Comparison of ENCODE assay signal across 1 cellular context in the genomic region with DNA sequence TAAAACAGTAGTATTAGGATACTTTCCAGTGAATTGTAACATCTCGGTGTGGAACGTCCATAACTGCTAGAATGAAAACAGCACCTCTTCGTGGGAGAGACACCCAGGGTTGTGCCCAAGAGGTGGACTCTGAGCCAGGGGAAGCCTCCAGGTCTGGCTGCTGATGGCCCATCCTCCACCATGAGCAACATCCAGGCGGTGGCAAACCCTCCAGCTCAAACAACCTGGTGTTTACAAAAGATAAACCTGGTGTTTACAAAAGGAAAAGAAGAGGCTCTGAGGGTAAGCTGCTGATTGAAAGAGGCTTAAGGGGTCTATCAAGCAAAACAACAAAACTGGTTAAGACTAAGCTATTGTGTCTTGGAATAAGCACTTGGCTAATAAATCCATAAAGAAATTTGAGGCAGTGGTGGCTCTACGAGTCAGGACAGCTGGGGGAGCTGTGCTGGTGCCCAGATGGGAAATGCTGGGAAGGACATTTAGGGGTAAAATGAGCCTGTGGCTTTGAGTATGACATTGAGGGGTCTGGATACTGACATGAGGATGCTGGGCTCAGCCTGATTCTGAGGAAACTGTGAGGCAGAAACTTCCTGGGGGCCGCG.
TF ChIP-seq lines count a peak whose summit lies in the region.

No MANE protein-coding gene starts in this region.

TF ChIP-seq in H1, 55 proteins besides CTCF, POLR2A, EP300 and RAD21 (continued from another document):
- TF ChIP-seq CHD7 (IDR thresholded peaks at IDR 0.05; ENCODE audit: insufficient replicate concordance, low read length) (no peak), EZH2 (IDR thresholded peaks at IDR 0.05; ENCODE audit: low read depth, low read length, severe bottlenecking) (no peak), POLR2AphosphoS5 (IDR thresholded peaks at IDR 0.05; ENCODE audit: low read depth, low read length) (no peak)
